9 cellular contexts compared by ENCODE assay signal in the genomic region with DNA sequence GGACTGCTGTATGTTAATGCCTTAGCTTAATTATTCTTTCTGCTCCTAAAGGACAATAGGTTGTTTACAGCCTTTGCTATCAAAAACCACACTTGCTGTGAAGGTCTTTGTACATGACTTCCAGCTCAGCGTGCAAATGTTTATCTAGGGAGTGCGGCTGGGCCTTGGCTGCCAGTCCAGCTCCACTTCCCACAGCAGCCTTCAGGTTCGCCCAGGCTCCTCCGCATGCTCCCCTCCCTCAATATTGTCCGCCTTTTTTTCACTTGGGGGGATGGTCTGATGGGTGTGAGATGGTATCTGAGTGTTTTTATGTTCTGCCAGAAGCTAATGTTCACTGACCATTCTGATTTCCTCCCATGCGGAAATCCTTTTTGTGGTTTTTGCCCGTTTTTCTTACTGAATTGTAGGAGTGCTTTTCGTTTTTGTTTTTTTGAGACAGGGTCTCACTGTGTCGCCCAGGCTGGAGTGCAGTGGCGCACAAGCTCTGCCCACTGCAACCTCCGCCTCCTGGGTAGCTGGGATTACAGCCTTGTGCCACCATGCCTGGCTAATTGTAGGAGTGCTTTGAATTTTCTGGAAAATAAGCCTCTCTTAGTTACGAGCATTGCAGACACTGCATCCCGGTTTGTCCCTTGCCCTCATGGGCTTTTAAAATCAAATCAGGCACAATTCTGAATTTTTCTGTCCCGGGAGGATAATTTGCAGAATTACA. TPM values are rescaled to one million over a fixed set of nuclear protein-coding genes. Genes with fewer than 3 reads are reported as not detected.
A peak's percentile ranks its signal among the peaks of the same experiment; 100 is the strongest.
DNase-seq lines count a peak whose midpoint lies in the region; ATAC-seq lines count a peak whose summit lies in the region.
"Had no signal": no experiment of that assay in that cellular context is flagged by ENCODE, and none has a peak within 500 bp of the region (broad histone marks: within the 10 kb centered on the region; RNA-seq: fewer than 3 reads in every experiment).

No MANE protein-coding gene starts in this region.

- no peaks in the 10 kb centered on the region for H3K27me3 ChIP-seq in subcutaneous abdominal adipose tissue (ENCODE audit: control insufficient read depth in 5 of 5, insufficient read depth in 4 of 5, low read length in 5 of 5)

- H3K4me3 ChIP-seq in subcutaneous abdominal adipose tissue (ENCODE audit: low read depth in 1 of 5, low read length in 5 of 5): peak overlapping the region in 1 of 5 donors; percentile 16
- H3K4me3 ChIP-seq: GM12878 had no signal

- DNase-seq in NCI-H1105 treated with DMSO at 0.1 percent for 48 hours (lab: John Stamatoyannopoulos, UW): peak; percentile 56
- DNase-seq in astrocyte of the hippocampus (ENCODE audit: low read depth, low spot score): peak; percentile 88
- no peak for DNase-seq in left colon
- DNase-seq in KG1 (lab: John Stamatoyannopoulos, UW): no peak

- peak overlapping the region; percentile 74 for H3K27ac ChIP-seq in subcutaneous abdominal adipose tissue (ENCODE audit: low read depth, low read length)

- ATAC-seq in left colon: peak; percentile 58
- ATAC-seq in HG03520 (IDR thresholded peaks at IDR 0.05; ENCODE audit: unreplicated experiment): no peak
- no peak for ATAC-seq in HG03439 (IDR thresholded peaks at IDR 0.05; ENCODE audit: unreplicated experiment)
- no peak for ATAC-seq in HG03095 (IDR thresholded peaks at IDR 0.05; ENCODE audit: unreplicated experiment)
- ATAC-seq: GM12878 had no signal

- H3K4me1 ChIP-seq in subcutaneous abdominal adipose tissue (ENCODE audit: control insufficient read depth in 5 of 5, insufficient read depth in 5 of 5, low read length in 5 of 5): peaks cover 6 to 71% (median 37%) of the 10 kb centered on the region in 5 donors

- H3K9ac ChIP-seq in subcutaneous abdominal adipose tissue (ENCODE audit: low read length in 5 of 5): no peak overlapping the region

- peaks cover 0 to 1% (median 0%) of the 10 kb centered on the region in 5 donors for H3K36me3 ChIP-seq in subcutaneous abdominal adipose tissue (ENCODE audit: control insufficient read depth in 5 of 5, insufficient read depth in 5 of 5, low read length in 5 of 5)

- peaks cover 0 to 3% (median 0%) of the 10 kb centered on the region in 5 donors for H3K9me3 ChIP-seq in subcutaneous abdominal adipose tissue (ENCODE audit: control insufficient read depth in 5 of 5, low read length in 5 of 5)

- intact Hi-C loops in left colon (cut with DNase I, micrococcal nuclease): no loop called here

RNA-seq across cellular contexts. Expression of gene SH3BP4, which starts 28.8 kb away (rescaled TPM):
- total RNA-seq in left colon: 10 to 100 TPM; 26.0 to 41.8 TPM

Comparison
In these comparisons a context has a peak if more than half of its experiments do, and no peak if none do; other contexts are left out.
1. DNase-seq: peak in NCI-H1105 treated with DMSO at 0.1 percent for 48 hours (single experiment) and astrocyte of the hippocampus (single experiment); none in left colon (0 of 2) and KG1 (single experiment).